17 cellular contexts compared by ENCODE assay signal in genomic region chr9:38001430-38001829, GRCh38.
"Had no signal": no experiment of that assay in that cellular context is flagged by ENCODE, and none has a peak within 500 bp of the region (broad histone marks: within the 10 kb centered on the region; RNA-seq: fewer than 3 reads in every experiment).

No MANE protein-coding gene starts in this region.

- H3K36me3 ChIP-seq: MG63, SJCRH30 had no signal

- H3K9ac ChIP-seq: KMS-11, SK-N-SH had no signal

- H3K4me3 ChIP-seq: MG63, SJCRH30 had no signal

- H3K27ac Mint-ChIP-seq: activated CD4-positive, alpha-beta memory T cell treated with anti-CD3 and anti-CD28 coated beads for 36 hours; activated CD4-positive, alpha-beta T cell treated with anti-CD3 and anti-CD28 coated beads, Interleukin-2, amount 10 ng/mL, durations not matched to agents 7 days and 5 days; activated naive CD4-positive, alpha-beta T cell treated with anti-CD3 and anti-CD28 coated beads, Interleukin-2, amount 50 U/mL, for 72 hours had no signal

- H3K4me2 ChIP-seq: SK-N-SH had no signal

- H3K36me3 Mint-ChIP-seq: activated CD4-positive, alpha-beta memory T cell treated with anti-CD3 and anti-CD28 coated beads for 36 hours; activated naive CD4-positive, alpha-beta T cell treated with anti-CD3 and anti-CD28 coated beads, Interleukin-2, amount 50 U/mL, for 72 hours had no signal

- DNase-seq: activated CD4-positive, alpha-beta T cell treated with anti-CD3 and anti-CD28 coated beads, Interleukin-2, amount 10 ng/mL, durations not matched to agents 7 days and 5 days; activated CD4-positive, CD25-positive, alpha-beta regulatory T cell; activated CD8-positive, alpha-beta memory T cell treated with anti-CD3 and anti-CD28 coated beads for 24 hours; activated effector memory CD4-positive, alpha-beta T cell treated with anti-CD3 and anti-CD28 coated beads, Interleukin-2, amount 50 U/mL, for 16 hours; activated naive CD4-positive, alpha-beta T cell treated with Interleukin-2 at 50 U/mL for 16 hours; activated T-cell treated with anti-CD3 and anti-CD28 coated beads, Interleukin-2, amount 50 U/mL, for 4 hours; MG63; NCI-H187; NCI-H510A treated with DMSO at 0.1 percent for 48 hours; Right ventricle myocardium superior; SJCRH30; SK-N-SH; T-helper 1 cell had no signal

- H3K9me3 ChIP-seq: MG63, SJCRH30, SK-N-SH had no signal

- H3K27me3 ChIP-seq: MG63, SJCRH30 had no signal

- H3K27me3 Mint-ChIP-seq: activated CD4-positive, alpha-beta memory T cell treated with anti-CD3 and anti-CD28 coated beads for 36 hours; activated CD4-positive, alpha-beta T cell treated with anti-CD3 and anti-CD28 coated beads, Interleukin-2, amount 10 ng/mL, durations not matched to agents 7 days and 5 days had no signal

- H3K9me2 ChIP-seq: SK-N-SH had no signal

- ATAC-seq: activated T-cell treated with anti-CD3 and anti-CD28 coated beads, Interleukin-2, amount 50 U/mL, for 4 hours had no signal

- H3K4me3 Mint-ChIP-seq: activated CD4-positive, alpha-beta memory T cell treated with anti-CD3 and anti-CD28 coated beads for 36 hours; activated CD4-positive, alpha-beta T cell treated with anti-CD3 and anti-CD28 coated beads, Interleukin-2, amount 10 ng/mL, durations not matched to agents 7 days and 5 days; activated T-cell treated with anti-CD3 and anti-CD28 coated beads, Interleukin-2, amount 50 U/mL, for 4 hours had no signal

- H3K27ac ChIP-seq: SJCRH30, VCaP had no signal

- H3K9me3 Mint-ChIP-seq: activated CD4-positive, alpha-beta memory T cell treated with anti-CD3 and anti-CD28 coated beads for 36 hours; activated CD4-positive, alpha-beta T cell treated with anti-CD3 and anti-CD28 coated beads, Interleukin-2, amount 10 ng/mL, durations not matched to agents 7 days and 5 days; activated naive CD4-positive, alpha-beta T cell treated with anti-CD3 and anti-CD28 coated beads, Interleukin-2, amount 50 U/mL, for 72 hours; activated T-cell treated with anti-CD3 and anti-CD28 coated beads, Interleukin-2, amount 50 U/mL, for 4 hours had no signal
